In genomic region chr5:15510092-15510491, GRCh38 we compare ENCODE assay signal across 20 cellular contexts. TPM values are rescaled to one million over a fixed set of nuclear protein-coding genes. Genes with fewer than 3 reads are reported as not detected.
DNase-seq lines count a peak whose midpoint lies in the region; TF ChIP-seq lines count a peak whose summit lies in the region.
"Had no signal": no experiment of that assay in that cellular context is flagged by ENCODE, and none has a peak within 500 bp of the region (broad histone marks: within the 10 kb centered on the region; RNA-seq: fewer than 3 reads in every experiment).

No MANE protein-coding gene starts in this region.

- H3K79me2 ChIP-seq in GM23248 (ENCODE audit: insufficient read depth) (peaks cover 84% of the 10 kb centered on the region), mammary epithelial cell (ENCODE audit: insufficient read depth, low read length) (no peaks in the 10 kb centered on the region)

- H3K27ac ChIP-seq in GM23248 (peak overlapping the region; percentile 29), mammary epithelial cell (ENCODE audit: insufficient read depth, low read depth, low read length) (no peak overlapping the region)
- no peak overlapping the region for H3K27ac ChIP-seq in effector memory CD4-positive, alpha-beta T cell (ENCODE audit: insufficient read depth, low read length, poor library complexity, severe bottlenecking)
- H3K27ac ChIP-seq: epithelial cell of prostate, left lung, pancreas, sigmoid colon had no signal

- H3K4me3 ChIP-seq in GM23248, result peak overlapping the region; percentile 46
- H3K4me3 ChIP-seq in astrocyte of the cerebellum (ENCODE audit: low read depth, low read length), result no peak overlapping the region
- H3K4me3 ChIP-seq in mammary epithelial cell (replicated peaks in 1 of 3; ENCODE audit: insufficient read depth in 1 of 3, low read depth in 2 of 3, low read length in 3 of 3), result no peak overlapping the region
- H3K4me3 ChIP-seq in effector memory CD4-positive, alpha-beta T cell (ENCODE audit: insufficient read depth, low read depth, low read length, poor library complexity, severe bottlenecking), result no peak overlapping the region
- H3K4me3 ChIP-seq: GM12878, HAP-1, left lung, pancreas, sigmoid colon had no signal

- H3K9ac ChIP-seq in GM23248, result 0 out of 2 replicates have a peak overlapping the region, but pooled peaks have one; percentile 19
- no peak overlapping the region for H3K9ac ChIP-seq in mammary epithelial cell (ENCODE audit: insufficient read depth, low read length)

- dilution Hi-C loops in mammary epithelial cell (cut with HindIII; ENCODE audit: low sequenced_read_pairs), result no loop called here

- H3K4me1 ChIP-seq in GM23248 (ENCODE audit: insufficient read depth) (peaks cover 32% of the 10 kb centered on the region), mammary epithelial cell (ENCODE audit: insufficient read depth, low read length) (no peaks in the 10 kb centered on the region)
- H3K4me1 ChIP-seq in effector memory CD4-positive, alpha-beta T cell (ENCODE audit: control insufficient read depth, insufficient read depth, low read length, poor library complexity, severe bottlenecking), result no peaks in the 10 kb centered on the region
- H3K4me1 ChIP-seq: left lung, pancreas had no signal

- H2AFZ ChIP-seq in GM23248 (0 out of 2 replicates have a peak overlapping the region, but pooled peaks have one; percentile 7), mammary epithelial cell (ENCODE audit: low read depth, low read length) (no peak overlapping the region)

- H3K4me2 ChIP-seq in GM23248 (ENCODE audit: unreplicated experiment) (peak overlapping the region; percentile 68), mammary epithelial cell (ENCODE audit: insufficient read depth, low read depth, low read length) (no peak overlapping the region)

- H3K36me3 ChIP-seq in GM23248 (ENCODE audit: low read depth) (no peaks in the 10 kb centered on the region), mammary epithelial cell (ENCODE audit: insufficient read depth, low read length) (no peaks in the 10 kb centered on the region)
- H3K36me3 ChIP-seq in effector memory CD4-positive, alpha-beta T cell (ENCODE audit: control insufficient read depth, insufficient read depth, low read length), result no peaks in the 10 kb centered on the region
- H3K36me3 ChIP-seq: HAP-1, left lung, pancreas, sigmoid colon had no signal

- intact Hi-C loops in mammary epithelial cell (cut with micrococcal nuclease), result no loop called here

- DNase-seq in GM23248 (peak; percentile 71), astrocyte of the cerebellum (ENCODE audit: low read depth) (peak; percentile 74), fibroblast of the conjunctiva (ENCODE audit: low read depth) (peak; percentile 51), mammary epithelial cell (no peak), KG1 (lab: John Stamatoyannopoulos, UW) (no peak)
- DNase-seq in activated CD4-positive, alpha-beta T cell treated with anti-CD3 and anti-CD28 coated beads for 1 hour, result no peak
- no peak for DNase-seq in effector memory CD4-positive, alpha-beta T cell
- DNase-seq: activated CD8-positive, alpha-beta memory T cell treated with anti-CD3 and anti-CD28 coated beads for 24 hours; activated naive CD4-positive, alpha-beta T cell treated with anti-CD3 and anti-CD28 coated beads, Interleukin-2, amount 50 U/mL, for 16 hours; activated T-cell treated with anti-CD3 and anti-CD28 coated beads, Interleukin-2, amount 50 U/mL, for 72 hours; left lung; NCI-H1694 treated with DMSO at 0.1 percent for 48 hours; pancreas; sigmoid colon; stimulated activated CD4-positive, alpha-beta T cell treated with anti-CD3 and anti-CD28 coated beads, Interleukin-1b, Interleukin-23, amount 100 ng/mL, for 48 hours; stimulated activated naive CD4-positive, alpha-beta T cell treated with Interleukin-2 at 50 U/mL for 16 hours; trophoblast cell had no signal

- H4K20me1 ChIP-seq in GM23248 (ENCODE audit: insufficient read depth), result no peaks in the 10 kb centered on the region
- no peaks in the 10 kb centered on the region for H4K20me1 ChIP-seq in mammary epithelial cell (ENCODE audit: insufficient read depth, low read length)

- TF ChIP-seq CTCF in astrocyte of the cerebellum (IDR thresholded peaks at IDR 0.05; ENCODE audit: low read depth, low read length, missing control alignments) (no peak), mammary epithelial cell (conservative IDR thresholded peaks at IDR 0.05 in 1 of 2, IDR thresholded peaks at IDR 0.05 in 1 of 2; ENCODE audit: extremely low read depth in 1 of 2, insufficient read depth in 1 of 2, low read depth in 1 of 2, low read length in 2 of 2) (no peak)

- WGBS in GM23248 (ENCODE audit: low coverage in 1 of 2, low lambda C conversion rate in 2 of 2, missing lambda C conversion rate in 2 of 2), 2 experiments, result 0% methylated on average over 1 of the region's 1 CpG
- WGBS in mammary epithelial cell (ENCODE audit: low coverage, missing lambda C conversion rate), result 50% methylated on average over 1 of the region's 1 CpG

- BruUV-seq in mammary epithelial cell (replicated peaks; lab: Mats Ljungman, UMichigan), result no TSS peak

- peaks cover 30% of the 10 kb centered on the region for H3F3A ChIP-seq in GM23248 (ENCODE audit: insufficient read depth)

- no peaks in the 10 kb centered on the region for H3K9me3 ChIP-seq in GM23248 (ENCODE audit: low read depth)
- peaks cover 3% of the 10 kb centered on the region for H3K9me3 ChIP-seq in mammary epithelial cell (replicated peaks; ENCODE audit: insufficient read depth, low read length)
- no peaks in the 10 kb centered on the region for H3K9me3 ChIP-seq in effector memory CD4-positive, alpha-beta T cell (ENCODE audit: control insufficient read depth, low read length)
- H3K9me3 ChIP-seq: HAP-1, left lung, pancreas, sigmoid colon had no signal

- CTCF ChIA-PET in mammary epithelial cell (lab: Charles Lee; ENCODE audit: low non-redundant PET), result no interaction called here

- in situ Hi-C loops in GM23248 (cut with MboI), result no loop called here
- in situ Hi-C loops in astrocyte of the cerebellum (cut with HindIII; ENCODE audit: low sequenced_read_pairs), result no loop called here
- in situ Hi-C loops in mammary epithelial cell (cut with MboI; ENCODE audit: low sequenced_read_pairs in 2 of 2), result no loop called here

- H3K27me3 ChIP-seq in GM23248 (replicated peaks; ENCODE audit: insufficient read depth) (no peaks in the 10 kb centered on the region), mammary epithelial cell (ENCODE audit: insufficient read depth, low read length) (no peaks in the 10 kb centered on the region)
- H3K27me3 ChIP-seq in effector memory CD4-positive, alpha-beta T cell (replicated peaks; ENCODE audit: control insufficient read depth, insufficient read depth, low read length, poor library complexity, severe bottlenecking), result no peaks in the 10 kb centered on the region
- H3K27me3 ChIP-seq: left lung, pancreas, sigmoid colon had no signal

- no peaks in the 10 kb centered on the region for H3K9me2 ChIP-seq in GM23248 (ENCODE audit: insufficient read depth)

RNA-seq across cellular contexts. Expression of gene FBXL7, which starts 10.1 kb away (rescaled TPM):
- 7.5 and 8.7 TPM in 2 replicates for total RNA-seq in GM23248 (2014; rRNA removed; shearing (Covaris generic))
- polyA plus RNA-seq in GM23248 (2016; fragmentation: Nextera tagmentation; extraction: Ambion mirVana), result 2.6 and 3.2 TPM in 2 replicates
- 1 to 10 TPM; 1.0 to 2.4 TPM for total RNA-seq in mammary epithelial cell
- polyA plus RNA-seq in mammary epithelial cell, result 0.01 TPM
- not detected for polyA minus RNA-seq in mammary epithelial cell
- total RNA-seq: activated T-cell treated with anti-CD3 and anti-CD28 coated beads, Interleukin-2, amount 50 U/mL, for 72 hours had no signal

Comparison
In these comparisons a context has a peak if more than half of its experiments do, and no peak if none do; other contexts are left out.
1. DNase-seq: peak in GM23248 (single experiment), astrocyte of the cerebellum (single experiment) and fibroblast of the conjunctiva (single experiment); none in mammary epithelial cell (single experiment), activated CD4-positive, alpha-beta T cell treated with anti-CD3 and anti-CD28 coated beads for 1 hour (single experiment), effector memory CD4-positive, alpha-beta T cell (0 of 3) and KG1 (single experiment).